In the genomic region with DNA sequence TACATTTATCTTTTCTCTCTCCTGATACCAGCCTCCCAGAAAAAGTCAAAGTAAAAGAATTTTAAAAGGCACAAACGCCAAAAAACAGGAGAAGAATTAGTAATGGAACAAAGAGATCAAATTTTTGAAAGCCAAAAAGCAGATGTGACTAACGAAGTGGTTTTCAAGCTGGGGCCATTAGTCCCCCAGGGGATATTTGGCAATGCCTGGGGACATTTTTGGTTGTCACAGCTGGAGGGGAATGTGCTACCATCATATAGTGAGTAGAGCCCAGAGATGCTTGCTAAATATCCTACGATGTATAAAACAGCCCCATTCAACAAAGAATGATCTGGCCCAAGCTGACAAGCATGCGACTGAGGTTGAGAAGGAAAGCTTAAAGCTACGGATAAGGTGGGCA, we compare ENCODE assay signal across 27 cellular contexts.
DNase-seq lines count a peak whose midpoint lies in the region; ATAC-seq and TF ChIP-seq lines count a peak whose summit lies in the region.
"Had no signal": no experiment of that assay in that cellular context is flagged by ENCODE, and none has a peak within 500 bp of the region (broad histone marks: within the 10 kb centered on the region; RNA-seq: fewer than 3 reads in every experiment).

No MANE protein-coding gene starts in this region.

- peaks cover 31 to 44% (median 38%) of the 10 kb centered on the region in 11 experiments for H3K9me3 ChIP-seq in BLaER1 treated with 17β-estradiol and CSF1 and Interleukin-3, amounts not matched to agents 10 nM and 100 nM (replicated peaks in 1 of 11)
- H3K9me3 ChIP-seq in Karpas-422 (ENCODE audit: low read length) = peaks cover 3% of the 10 kb centered on the region; the same call in 1 of the 2 replicates
- H3K9me3 ChIP-seq in OCI-LY1 (ENCODE audit: low read length) = peaks cover 16% of the 10 kb centered on the region
- H3K9me3 ChIP-seq: thyroid gland had no signal

- H3K4me3 ChIP-seq in BLaER1 treated with 17β-estradiol and CSF1 and Interleukin-3, amounts not matched to agents 10 nM and 100 nM = peak overlapping the region in 4 of 10 experiments; percentile 24 to 32 (median 27); a peak in 5 of 20 replicates
- H3K4me3 ChIP-seq in Karpas-422 (ENCODE audit: low read length) = peak overlapping the region; percentile 42
- no peak overlapping the region for H3K4me3 ChIP-seq in OCI-LY1 (ENCODE audit: low read depth, low read length, poor library complexity, severe bottlenecking)
- H3K4me3 ChIP-seq: esophagus muscularis mucosa, heart right ventricle, K562, thyroid gland had no signal

- no peak for ATAC-seq in GM19397 (IDR thresholded peaks at IDR 0.05; ENCODE audit: unreplicated experiment)
- ATAC-seq: activated CD8-positive, alpha-beta T cell treated with anti-CD3 and anti-CD28 coated beads, Interleukin-2, amount 10 ng/mL, durations not matched to agents 7 days and 5 days; foreskin keratinocyte; heart right ventricle; K562 had no signal

- peak overlapping the region in 10 of 11 experiments; percentile 50 to 98 (median 94); a peak in 20 of 22 replicates for H3K27ac ChIP-seq in BLaER1 treated with 17β-estradiol and CSF1 and Interleukin-3, amounts not matched to agents 10 nM and 100 nM
- H3K27ac ChIP-seq in Karpas-422 (ENCODE audit: low read length) (peak overlapping the region; percentile 86), OCI-LY1 (ENCODE audit: low read depth, low read length, poor library complexity, severe bottlenecking) (peak overlapping the region; percentile 39)
- H3K27ac ChIP-seq: brain microvascular endothelial cell, esophagus muscularis mucosa, foreskin keratinocyte, heart right ventricle had no signal

- peaks cover 7% of the 10 kb centered on the region for H3K27me3 Mint-ChIP-seq in nephron progenitor cell (ENCODE audit: low read depth, poor library complexity)
- H3K27me3 Mint-ChIP-seq in HFFc6 (ENCODE audit: insufficient read depth) = peaks cover 3% of the 10 kb centered on the region; the same call in 1 of the 2 replicates
- H3K27me3 Mint-ChIP-seq: activated naive CD4-positive, alpha-beta T cell treated with anti-CD3 and anti-CD28 coated beads, Interleukin-2, amount 50 U/mL, for 24 hours had no signal

- H2AFZ ChIP-seq in Karpas-422 (ENCODE audit: low read length) = no peak overlapping the region
- H2AFZ ChIP-seq in OCI-LY1 (ENCODE audit: low read length) = no peak overlapping the region

- H3K36me3 ChIP-seq in BLaER1 treated with 17β-estradiol and CSF1 and Interleukin-3, amounts not matched to agents 10 nM and 100 nM = peaks cover 17 to 47% (median 28%) of the 10 kb centered on the region in 11 experiments
- H3K36me3 ChIP-seq in Karpas-422 (ENCODE audit: insufficient read depth, low read length) (peaks cover 18% of the 10 kb centered on the region), OCI-LY1 (ENCODE audit: insufficient read depth, low read length) (peaks cover 11% of the 10 kb centered on the region)
- H3K36me3 ChIP-seq: brain microvascular endothelial cell, thyroid gland had no signal

- H3K4me2 ChIP-seq in BLaER1 treated with 17β-estradiol and CSF1 and Interleukin-3, amounts not matched to agents 10 nM and 100 nM = peak overlapping the region; percentile 57 to 95 (median 83)
- H3K4me2 ChIP-seq in Karpas-422 (ENCODE audit: low read depth, low read length, poor library complexity, severe bottlenecking) = peak overlapping the region; percentile 69
- peak overlapping the region; percentile 26; the same call in 1 of the 2 replicates for H3K4me2 ChIP-seq in OCI-LY1 (ENCODE audit: low read length)
- H3K4me2 ChIP-seq: SK-N-SH had no signal

- H3K9me2 ChIP-seq in Karpas-422 (replicated peaks; ENCODE audit: insufficient read depth, low read length) (no peaks in the 10 kb centered on the region), OCI-LY1 (ENCODE audit: low read depth, low read length) (no peaks in the 10 kb centered on the region)
- H3K9me2 ChIP-seq: SK-N-SH had no signal

- H3K27me3 ChIP-seq in BLaER1 treated with 17β-estradiol and CSF1 and Interleukin-3, amounts not matched to agents 10 nM and 100 nM = no peaks in the 10 kb centered on the region
- H3K27me3 ChIP-seq in Karpas-422 (ENCODE audit: low read length) = no peaks in the 10 kb centered on the region
- no peaks in the 10 kb centered on the region for H3K27me3 ChIP-seq in OCI-LY1 (ENCODE audit: insufficient read depth, low read length)
- H3K27me3 ChIP-seq: brain microvascular endothelial cell, esophagus muscularis mucosa, foreskin keratinocyte, heart right ventricle, thyroid gland had no signal

- no peak overlapping the region for H3K4me3 Mint-ChIP-seq in nephron progenitor cell
- H3K4me3 Mint-ChIP-seq in HFFc6 = no peak overlapping the region
- H3K4me3 Mint-ChIP-seq: activated CD8-positive, alpha-beta T cell treated with anti-CD3 and anti-CD28 coated beads, Interleukin-2, amount 10 ng/mL, durations not matched to agents 7 days and 5 days; activated naive CD4-positive, alpha-beta T cell treated with anti-CD3 and anti-CD28 coated beads, Interleukin-2, amount 50 U/mL, for 24 hours; T-helper 1 cell treated with Interleukin-12 subunit alpha and Interleukin-12 subunit beta and Interleukin-4 antibody, amounts not matched to agents 30 μg/mL and 1 μg/mL, for 36 hours had no signal

- DNase-seq in Karpas-422 (peak; percentile 86), nephron progenitor cell (no peak), HFFc6 (no peak), foreskin melanocyte (no peak)
- DNase-seq: activated CD4-positive, CD25-positive, alpha-beta regulatory T cell treated with anti-CD3 and anti-CD28 coated beads, Interleukin-2, amount 50 U/mL, for 72 hours; activated CD8-positive, alpha-beta T cell treated with anti-CD3 and anti-CD28 coated beads, Interleukin-2, amount 10 ng/mL, durations not matched to agents 7 days and 5 days; amygdala; brain microvascular endothelial cell; C1 segment of cervical spinal cord; Caco-2; cerebellar nuclear complex; DMS53; foreskin keratinocyte; heart right ventricle; NCI-H1436 treated with DMSO at 0.1 percent for 48 hours; NCI-H2081 treated with DMSO at 0.1 percent for 48 hours; NCI-H446; SK-N-SH; small intestine had no signal

- H3K4me1 Mint-ChIP-seq in nephron progenitor cell (peaks cover 45% of the 10 kb centered on the region), HFFc6 (ENCODE audit: low read depth) (peaks cover 8% of the 10 kb centered on the region)
- H3K4me1 Mint-ChIP-seq: activated naive CD4-positive, alpha-beta T cell treated with anti-CD3 and anti-CD28 coated beads, Interleukin-2, amount 50 U/mL, for 24 hours had no signal

- H3K27ac Mint-ChIP-seq in nephron progenitor cell (peak overlapping the region; percentile 50), HFFc6 (no peak overlapping the region)
- H3K27ac Mint-ChIP-seq: activated CD8-positive, alpha-beta T cell treated with anti-CD3 and anti-CD28 coated beads, Interleukin-2, amount 10 ng/mL, durations not matched to agents 7 days and 5 days; activated naive CD4-positive, alpha-beta T cell treated with anti-CD3 and anti-CD28 coated beads, Interleukin-2, amount 50 U/mL, for 24 hours; T-helper 1 cell treated with Interleukin-12 subunit alpha and Interleukin-12 subunit beta and Interleukin-4 antibody, amounts not matched to agents 30 μg/mL and 1 μg/mL, for 36 hours had no signal

- H3K36me3 Mint-ChIP-seq in nephron progenitor cell (ENCODE audit: low read depth) = peaks cover 53% of the 10 kb centered on the region
- H3K36me3 Mint-ChIP-seq in HFFc6 (ENCODE audit: low read depth) = peaks cover 35% of the 10 kb centered on the region

- H3K9me3 Mint-ChIP-seq in nephron progenitor cell (peaks cover 47% of the 10 kb centered on the region), HFFc6 (peaks cover 33% of the 10 kb centered on the region)

- peaks cover 0 to 25% (median 0%) of the 10 kb centered on the region in 11 experiments; a peak in 4 of 22 replicates for H4K20me1 ChIP-seq in BLaER1 treated with 17β-estradiol and CSF1 and Interleukin-3, amounts not matched to agents 10 nM and 100 nM
- no peaks in the 10 kb centered on the region for H4K20me1 ChIP-seq in Karpas-422 (ENCODE audit: insufficient read depth, low read depth, low read length)
- H4K20me1 ChIP-seq in OCI-LY1 (ENCODE audit: insufficient read depth, low read length) = no peaks in the 10 kb centered on the region

- no peaks in the 10 kb centered on the region for H3K79me2 ChIP-seq in Karpas-422 (ENCODE audit: low read length)
- no peaks in the 10 kb centered on the region for H3K79me2 ChIP-seq in OCI-LY1 (ENCODE audit: insufficient read depth, low read length)

- H3K4me1 ChIP-seq in BLaER1 treated with 17β-estradiol and CSF1 and Interleukin-3, amounts not matched to agents 10 nM and 100 nM = peaks cover 50 to 72% (median 61%) of the 10 kb centered on the region in 10 experiments
- H3K4me1 ChIP-seq in Karpas-422 (ENCODE audit: low read length) (peaks cover 50% of the 10 kb centered on the region), OCI-LY1 (ENCODE audit: insufficient read depth, low read length, severe bottlenecking) (peaks cover 30% of the 10 kb centered on the region)
- H3K4me1 ChIP-seq: Caco-2, esophagus muscularis mucosa, foreskin keratinocyte, heart right ventricle had no signal

- H3K9ac ChIP-seq in BLaER1 treated with 17β-estradiol and CSF1 and Interleukin-3, amounts not matched to agents 10 nM and 100 nM = peak overlapping the region in 9 of 11 experiments; percentile 52 to 89 (median 81); a peak in 19 of 22 replicates
- H3K9ac ChIP-seq in Karpas-422 (ENCODE audit: low read length) (peak overlapping the region; percentile 28), OCI-LY1 (ENCODE audit: low read length) (no peak overlapping the region)
- H3K9ac ChIP-seq: SK-N-SH had no signal

- TF ChIP-seq CTCF in OCI-LY1 (IDR thresholded peaks at IDR 0.05; ENCODE audit: low read length) (no peak), nephron progenitor cell (IDR thresholded peaks at IDR 0.05) (no peak), HFFc6 (IDR thresholded peaks at IDR 0.05) (no peak)

- H3F3A ChIP-seq in OCI-LY1 (ENCODE audit: insufficient read depth, low read length) = no peaks in the 10 kb centered on the region

Comparison
In these comparisons a context has a peak if more than half of its experiments do, and no peak if none do; other contexts are left out.
1. H3K27ac ChIP-seq: peak in every context shown above with its lines; median percentile 94 in BLaER1 treated with 17β-estradiol and CSF1 and Interleukin-3, amounts not matched to agents 10 nM and 100 nM; 86 in Karpas-422; 39 in OCI-LY1.
2. H3K4me2 ChIP-seq: peak in every context shown above with its lines; median percentile 83 in BLaER1 treated with 17β-estradiol and CSF1 and Interleukin-3, amounts not matched to agents 10 nM and 100 nM; 69 in Karpas-422; 26 in OCI-LY1.